In the genomic region with DNA sequence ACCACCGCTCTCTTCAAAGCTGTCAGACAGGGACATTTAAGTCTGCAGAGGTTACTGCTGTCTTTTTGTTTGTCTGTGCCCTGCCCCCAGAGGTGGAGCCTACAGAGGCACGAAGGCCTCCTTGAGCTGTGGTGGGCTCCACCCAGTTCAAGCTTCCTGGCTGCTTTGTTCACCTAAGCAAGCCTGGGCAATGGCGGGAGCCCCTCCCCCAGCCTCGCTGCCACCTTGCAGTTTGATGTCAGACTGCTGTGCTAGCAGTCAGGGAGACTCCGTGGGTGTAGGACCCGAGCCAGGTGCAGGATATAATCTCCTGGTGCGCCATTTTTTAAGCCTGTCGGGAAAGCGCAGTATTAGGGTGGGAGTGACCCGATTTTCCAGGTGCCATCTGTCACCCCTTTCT, we compare ENCODE assay signal across 14 cellular contexts. TPM values are rescaled to one million over a fixed set of nuclear protein-coding genes. Genes with fewer than 3 reads are reported as not detected.
DNase-seq lines count a peak whose midpoint lies in the region; ATAC-seq and TF ChIP-seq lines count a peak whose summit lies in the region.
"Not testable (repeated sequence)": the region's sequence is repeated elsewhere in the genome, so short reads cannot be mapped to it uniquely, and the experiment has no call there.
"Had no signal": no experiment of that assay in that cellular context is flagged by ENCODE, and none has a peak within 500 bp of the region (broad histone marks: within the 10 kb centered on the region; RNA-seq: fewer than 3 reads in every experiment).

No MANE protein-coding gene starts in this region.

- H3K27ac Mint-ChIP-seq in MCF 10A (ENCODE audit: low read depth, unreplicated experiment) = peak overlapping the region; percentile 36
- H3K27ac Mint-ChIP-seq in chondrocyte (ENCODE audit: unreplicated experiment) = not testable (repeated sequence)

- H4K20me1 ChIP-seq in DND-41 (ENCODE audit: insufficient read depth, low read length) = not testable (repeated sequence)

- intact Hi-C loops in MCF 10A (cut with micrococcal nuclease) = not testable (repeated sequence)

- not testable (repeated sequence) for H3K9me3 Mint-ChIP-seq in MCF 10A (ENCODE audit: unreplicated experiment); chondrocyte (ENCODE audit: low read depth)

- not testable (repeated sequence) for H3K9me3 ChIP-seq in DND-41 (ENCODE audit: insufficient read depth, low read length, severe bottlenecking)

- H3K4me3 ChIP-seq in DND-41 (ENCODE audit: low read depth in 1 of 2, low read length in 2 of 2) = not testable (repeated sequence)

- ATAC-seq in DND-41 (ENCODE audit: insufficient read depth, low read depth) = not testable (repeated sequence)

- not testable (repeated sequence) for H3K27ac ChIP-seq in DND-41 (ENCODE audit: low read length)

- H3K27me3 ChIP-seq in DND-41 (ENCODE audit: insufficient read depth, low read length, poor library complexity) = not testable (repeated sequence)

- not testable (repeated sequence) for BruUV-seq in MCF 10A (replicated peaks; lab: Mats Ljungman, UMichigan)

- H3K4me3 Mint-ChIP-seq in MCF 10A (ENCODE audit: unreplicated experiment); chondrocyte (ENCODE audit: unreplicated experiment): not testable (repeated sequence)

- not testable (repeated sequence) for H3K4me1 ChIP-seq in DND-41 (ENCODE audit: insufficient read depth, low read length)

- CTCF ChIA-PET in MCF 10A (lab: Yijun Ruan, JAX) = not testable (repeated sequence)

- not testable (repeated sequence) for H3K4me2 ChIP-seq in DND-41 (ENCODE audit: insufficient read depth, low read length)

- peak; percentile 5 for DNase-seq in DND-41
- DNase-seq in MCF 10A (ENCODE audit: unreplicated experiment) = not testable (repeated sequence)
- DNase-seq in chondrocyte (ENCODE audit: low spot score) = peak; percentile 54

- not testable (repeated sequence) for H3K9ac ChIP-seq in DND-41 (ENCODE audit: low read depth, low read length)

- H3K27me3 Mint-ChIP-seq in MCF 10A (ENCODE audit: insufficient read depth, unreplicated experiment); chondrocyte (ENCODE audit: low read depth): not testable (repeated sequence)

- H2AFZ ChIP-seq in DND-41 (ENCODE audit: low read depth, low read length) = not testable (repeated sequence)

- H3K36me3 ChIP-seq in DND-41 (ENCODE audit: insufficient read depth, low read length) = not testable (repeated sequence)

- not testable (repeated sequence) for H3K36me3 Mint-ChIP-seq in MCF 10A (ENCODE audit: insufficient read depth, unreplicated experiment); chondrocyte (ENCODE audit: low read depth)

- not testable (repeated sequence) for TF ChIP-seq CTCF in DND-41 (IDR thresholded peaks at IDR 0.05; ENCODE audit: borderline replicate concordance, extremely low read depth, low read length, poor library complexity, severe bottlenecking); MCF 10A (IDR thresholded peaks at IDR 0.05; ENCODE audit: unreplicated experiment); chondrocyte (IDR thresholded peaks at IDR 0.05)

- not testable (repeated sequence) for H3K4me1 Mint-ChIP-seq in MCF 10A (ENCODE audit: insufficient read depth, unreplicated experiment); chondrocyte (ENCODE audit: low read depth)

- POLR2A ChIA-PET in MCF 10A (lab: Yijun Ruan, JAX) = not testable (repeated sequence)

- H3K79me2 ChIP-seq in DND-41 (ENCODE audit: insufficient read depth, low read length) = not testable (repeated sequence)

RNA-seq across cellular contexts. Expression of a gene that starts 28.0 kb away (rescaled TPM):
- total RNA-seq in MCF 10A (2022) = 9.2 and 11.1 TPM in 2 replicates
- total RNA-seq in chondrocyte = 2.3 to 2.4 TPM (median 2.4 TPM) in 3 replicates
- total RNA-seq: A172; Caco-2; CD4-positive, alpha-beta memory T cell had no signal

RNA-seq across cellular contexts. Expression of a gene that starts 33.4 kb away (rescaled TPM):
- not detected in 2 replicates for total RNA-seq in MCF 10A (2022)
- not detected in 3 replicates for total RNA-seq in chondrocyte
- total RNA-seq: A172; A673; B cell; Caco-2; Calu3; CD4-positive, alpha-beta memory T cell; CD4-positive, alpha-beta T cell; CD4-positive, CD25-positive, alpha-beta regulatory T cell; CD8-positive, alpha-beta memory T cell; CD8-positive, alpha-beta T cell; Daoy had no signal
